In genomic region chr1:179812501-179813292, GRCh38 we compare ENCODE assay signal across 15 cellular contexts.
"Had no signal": no experiment of that assay in that cellular context is flagged by ENCODE, and none has a peak within 500 bp of the region (broad histone marks: within the 10 kb centered on the region; RNA-seq: fewer than 3 reads in every experiment).

No MANE protein-coding gene starts in this region.

- H3K79me2 ChIP-seq: parathyroid adenoma had no signal

- H3K36me3 ChIP-seq: tibial nerve, vagina, WERI-Rb-1 had no signal

- H3K4me3 Mint-ChIP-seq: activated naive CD4-positive, alpha-beta T cell treated with anti-CD3 and anti-CD28 coated beads, Interleukin-2, amount 10 ng/mL, durations not matched to agents 7 days and 5 days; central memory CD8-positive, alpha-beta T cell; natural killer cell treated with Interleukin-12 subunit alpha and Interleukin-12 subunit beta and Interleukin-15 and Interleukin-18, amount 100 ng/mL, for 72 hours; stimulated activated memory B cell treated with anti-CD40 and anti-IgM and Interleukin-4, amounts not matched to agents 10 μg/mL and 1 μg/mL and 100 μg/mL, for 72 hours had no signal

- H3K9me3 ChIP-seq: tibial nerve, vagina had no signal

- H3K9me3 Mint-ChIP-seq: activated naive CD4-positive, alpha-beta T cell treated with anti-CD3 and anti-CD28 coated beads, Interleukin-2, amount 10 ng/mL, durations not matched to agents 7 days and 5 days; central memory CD8-positive, alpha-beta T cell; natural killer cell treated with Interleukin-12 subunit alpha and Interleukin-12 subunit beta and Interleukin-15 and Interleukin-18, amount 100 ng/mL, for 72 hours; stimulated activated memory B cell treated with anti-CD40 and anti-IgM and Interleukin-4, amounts not matched to agents 10 μg/mL and 1 μg/mL and 100 μg/mL, for 72 hours; T-cell had no signal

- H3K4me1 ChIP-seq: parathyroid adenoma had no signal

- H3K27ac Mint-ChIP-seq: activated naive CD4-positive, alpha-beta T cell treated with anti-CD3 and anti-CD28 coated beads, Interleukin-2, amount 10 ng/mL, durations not matched to agents 7 days and 5 days; natural killer cell treated with Interleukin-12 subunit alpha and Interleukin-12 subunit beta and Interleukin-15 and Interleukin-18, amount 100 ng/mL, for 72 hours; stimulated activated memory B cell treated with anti-CD40 and anti-IgM and Interleukin-4, amounts not matched to agents 10 μg/mL and 1 μg/mL and 100 μg/mL, for 72 hours; T-cell had no signal

- DNase-seq: activated CD4-positive, alpha-beta T cell treated with anti-CD3 and anti-CD28 coated beads for 4 hours; activated naive CD4-positive, alpha-beta T cell treated with anti-CD3 and anti-CD28 coated beads, Interleukin-2, amount 10 ng/mL, durations not matched to agents 7 days and 5 days; effector memory CD4-positive, alpha-beta T cell; hippocampal formation; kidney glomerular epithelial cell; T-cell; WERI-Rb-1 had no signal

- H2AFZ ChIP-seq: parathyroid adenoma had no signal

- H3K4me3 ChIP-seq: smooth muscle cell, tibial nerve, vagina had no signal

- H3K9ac ChIP-seq: parathyroid adenoma had no signal

- H3K27ac ChIP-seq: epithelial cell of prostate, parathyroid adenoma, tibial nerve, vagina, WERI-Rb-1 had no signal

- H3K4me2 ChIP-seq: smooth muscle cell had no signal

- ATAC-seq: natural killer cell treated with Interleukin-12 subunit alpha and Interleukin-12 subunit beta and Interleukin-15 and Interleukin-18, amount 100 ng/mL, for 72 hours; stimulated activated memory B cell treated with anti-CD40 and anti-IgM and Interleukin-4, amounts not matched to agents 10 μg/mL and 1 μg/mL and 100 μg/mL, for 72 hours; T-cell had no signal

- H3K36me3 Mint-ChIP-seq: activated naive CD4-positive, alpha-beta T cell treated with anti-CD3 and anti-CD28 coated beads, Interleukin-2, amount 10 ng/mL, durations not matched to agents 7 days and 5 days; natural killer cell treated with Interleukin-12 subunit alpha and Interleukin-12 subunit beta and Interleukin-15 and Interleukin-18, amount 100 ng/mL, for 72 hours; stimulated activated memory B cell treated with anti-CD40 and anti-IgM and Interleukin-4, amounts not matched to agents 10 μg/mL and 1 μg/mL and 100 μg/mL, for 72 hours; T-cell had no signal

- H3K27me3 ChIP-seq: tibial nerve, vagina had no signal
